ENCODE assay signal across 34 cellular contexts in genomic region chr11:66986178-66986545, GRCh38. TPM values are rescaled to one million over a fixed set of nuclear protein-coding genes. Genes with fewer than 3 reads are reported as not detected.
A peak's percentile ranks its signal among the peaks of the same experiment; 100 is the strongest.
DNase-seq lines count a peak whose midpoint lies in the region; ATAC-seq and TF ChIP-seq lines count a peak whose summit lies in the region.
"Had no signal": no experiment of that assay in that cellular context is flagged by ENCODE, and none has a peak within 500 bp of the region (broad histone marks: within the 10 kb centered on the region; RNA-seq: fewer than 3 reads in every experiment).

No MANE protein-coding gene starts in this region.

- H3K4me3 ChIP-seq in LNCaP clone FGC (ENCODE audit: low read depth, low read length) (no peak overlapping the region), epithelial cell of esophagus (ENCODE audit: low read length) (no peak overlapping the region), psoas muscle (no peak overlapping the region)
- H3K4me3 ChIP-seq: Peyer's patch, SJSA1, spleen, upper lobe of right lung had no signal

- in situ Hi-C loops in G401 (cut with HindIII; ENCODE audit: low sequenced_read_pairs), result no loop called here

- DNase-seq in G401 (ENCODE audit: low spot score), result peak; percentile 88
- peak; percentile 3 for DNase-seq in LNCaP clone FGC (ENCODE audit: low read depth)
- peak; percentile 73 for DNase-seq in epithelial cell of esophagus (ENCODE audit: low read depth)
- DNase-seq in psoas muscle, result no peak
- no peak for DNase-seq in stimulated activated CD4-positive, alpha-beta T cell treated with anti-CD3 and anti-CD28 coated beads, Interleukin-2, amount 100 ng/mL, for 48 hours
- DNase-seq in SKM-1 (lab: John Stamatoyannopoulos, UW; ENCODE audit: unreplicated experiment), result no peak
- DNase-seq: activated CD4-positive, alpha-beta memory T cell treated with anti-CD3 and anti-CD28 coated beads for 36 hours; activated CD4-positive, CD25-positive, alpha-beta regulatory T cell; activated CD8-positive, alpha-beta memory T cell treated with anti-CD3 and anti-CD28 coated beads, Interleukin-2, amount 50 U/mL, for 4 hours; AML-193; anterior cingulate cortex; CD8-positive, alpha-beta memory T cell; DMS153; GOT3; hypothalamus; immature natural killer cell; left colon; naive thymus-derived CD4-positive, alpha-beta T cell; NCI-H1105; NCI-H2029 treated with DMSO at 0.1 percent for 48 hours; NCI-H526 treated with DMSO at 0.1 percent for 48 hours; occipital lobe; Peyer's patch; retina; spleen; T-helper 1 cell; upper lobe of right lung had no signal

- no peak overlapping the region for H3K27ac ChIP-seq in psoas muscle
- H3K27ac ChIP-seq: Peyer's patch, SJSA1, spleen, upper lobe of right lung had no signal

- ATAC-seq in psoas muscle (peak; percentile 8 to 19 (median 12)), GM19463 (IDR thresholded peaks at IDR 0.05; ENCODE audit: unreplicated experiment) (no peak)
- ATAC-seq: activated naive CD4-positive, alpha-beta T cell treated with anti-CD3 and anti-CD28 coated beads, Interleukin-2, amount 50 U/mL, for 72 hours; activated T-helper 17 cell treated with anti-CD3 and anti-CD28 coated beads, Interleukin-2, amount 50 U/mL, for 72 hours; left colon; naive thymus-derived CD4-positive, alpha-beta T cell had no signal

- peaks cover 24% of the 10 kb centered on the region for H3K4me1 ChIP-seq in psoas muscle

- TF ChIP-seq CTCF in LNCaP clone FGC (IDR thresholded peaks at IDR 0.05; ENCODE audit: control insufficient read depth, extremely low read depth, insufficient read depth), result no peak
- no peak for TF ChIP-seq CTCF in epithelial cell of esophagus (IDR thresholded peaks at IDR 0.05; ENCODE audit: insufficient read depth, low read depth, low read length, missing control alignments)
- TF ChIP-seq CTCF in psoas muscle (IDR thresholded peaks at IDR 0.05), result no peak

- intact Hi-C loops in psoas muscle (cut with DNase I), result no loop called here

- 67 to 88% (median 84%) methylated on average over 6 to 7 of the region's 7 CpGs for WGBS in psoas muscle, 3 donors

- H3K27me3 ChIP-seq in psoas muscle (ENCODE audit: insufficient read depth in 3 of 3, low read length in 2 of 3), result no peaks in the 10 kb centered on the region
- H3K27me3 ChIP-seq: Peyer's patch, SJSA1, upper lobe of right lung had no signal

- no peaks in the 10 kb centered on the region for H3K36me3 ChIP-seq in psoas muscle (ENCODE audit: insufficient read depth in 1 of 2, low read depth in 1 of 2)
- H3K36me3 ChIP-seq: Peyer's patch, SJSA1, spleen, upper lobe of right lung had no signal

- H3K9me3 ChIP-seq in psoas muscle, result no peaks in the 10 kb centered on the region
- H3K9me3 ChIP-seq: Peyer's patch, SJSA1, spleen, upper lobe of right lung had no signal

RNA-seq across cellular contexts. Expression of gene C11orf86, which starts 11.1 kb away (rescaled TPM):
- total RNA-seq in G401 (2014; rRNA removed; shearing (Covaris generic)), result not detected in 2 replicates
- total RNA-seq in psoas muscle, result not detected
- under 1 TPM in 2 of 3 donors, not detected in 1; 0.04 to 0.10 TPM for polyA plus RNA-seq in psoas muscle
- total RNA-seq: activated CD4-positive, alpha-beta memory T cell treated with anti-CD3 and anti-CD28 coated beads for 36 hours; activated naive CD4-positive, alpha-beta T cell treated with anti-CD3 and anti-CD28 coated beads, Interleukin-2, amount 50 U/mL, for 72 hours; activated T-helper 17 cell treated with anti-CD3 and anti-CD28 coated beads, Interleukin-2, amount 50 U/mL, for 72 hours; CD8-positive, alpha-beta memory T cell; dermis microvascular lymphatic vessel endothelial cell; M059J; mesothelial cell of epicardium; naive thymus-derived CD4-positive, alpha-beta T cell; occipital lobe; SJSA1; spleen; upper lobe of right lung had no signal
- polyA plus RNA-seq: CD8-positive, alpha-beta memory T cell; immature natural killer cell; naive thymus-derived CD4-positive, alpha-beta T cell had no signal

RNA-seq across cellular contexts. Expression of gene PC, which starts 28.0 kb away (rescaled TPM):
- 31.1 and 93.9 TPM in 2 replicates for total RNA-seq in G401 (2014; rRNA removed; shearing (Covaris generic))
- 10 to 100 TPM; 16.7 to 33.0 (median 25.3) TPM for total RNA-seq in psoas muscle
- polyA plus RNA-seq in psoas muscle, result 10 to 100 TPM; 11.1 to 48.8 (median 18.3) TPM

RNA-seq across cellular contexts. Expression of gene SYT12, which starts 36.8 kb away (rescaled TPM):
- 0.74 and 1.1 TPM in 2 replicates for total RNA-seq in G401 (2014; rRNA removed; shearing (Covaris generic))
- under 1 TPM in 3 of 4 donors, not detected in 1; 0.20 to 0.61 (median 0.48) TPM for total RNA-seq in psoas muscle
- under 1 TPM; 0.17 to 0.38 (median 0.18) TPM for polyA plus RNA-seq in psoas muscle
- total RNA-seq: activated CD4-positive, alpha-beta memory T cell treated with anti-CD3 and anti-CD28 coated beads for 36 hours; CD8-positive, alpha-beta memory T cell; naive thymus-derived CD4-positive, alpha-beta T cell; spleen; upper lobe of right lung had no signal
- polyA plus RNA-seq: CD8-positive, alpha-beta memory T cell; immature natural killer cell; naive thymus-derived CD4-positive, alpha-beta T cell had no signal

Comparison
In these comparisons a context has a peak if more than half of its experiments do, and no peak if none do; other contexts are left out.
1. DNase-seq: peak in G401 (single experiment), LNCaP clone FGC (single experiment) and epithelial cell of esophagus (single experiment); none in psoas muscle (0 of 2), stimulated activated CD4-positive, alpha-beta T cell treated with anti-CD3 and anti-CD28 coated beads, Interleukin-2, amount 100 ng/mL, for 48 hours (0 of 2) and SKM-1 (single experiment).